ENCODE assay signal across 1 cellular context in the genomic region with DNA sequence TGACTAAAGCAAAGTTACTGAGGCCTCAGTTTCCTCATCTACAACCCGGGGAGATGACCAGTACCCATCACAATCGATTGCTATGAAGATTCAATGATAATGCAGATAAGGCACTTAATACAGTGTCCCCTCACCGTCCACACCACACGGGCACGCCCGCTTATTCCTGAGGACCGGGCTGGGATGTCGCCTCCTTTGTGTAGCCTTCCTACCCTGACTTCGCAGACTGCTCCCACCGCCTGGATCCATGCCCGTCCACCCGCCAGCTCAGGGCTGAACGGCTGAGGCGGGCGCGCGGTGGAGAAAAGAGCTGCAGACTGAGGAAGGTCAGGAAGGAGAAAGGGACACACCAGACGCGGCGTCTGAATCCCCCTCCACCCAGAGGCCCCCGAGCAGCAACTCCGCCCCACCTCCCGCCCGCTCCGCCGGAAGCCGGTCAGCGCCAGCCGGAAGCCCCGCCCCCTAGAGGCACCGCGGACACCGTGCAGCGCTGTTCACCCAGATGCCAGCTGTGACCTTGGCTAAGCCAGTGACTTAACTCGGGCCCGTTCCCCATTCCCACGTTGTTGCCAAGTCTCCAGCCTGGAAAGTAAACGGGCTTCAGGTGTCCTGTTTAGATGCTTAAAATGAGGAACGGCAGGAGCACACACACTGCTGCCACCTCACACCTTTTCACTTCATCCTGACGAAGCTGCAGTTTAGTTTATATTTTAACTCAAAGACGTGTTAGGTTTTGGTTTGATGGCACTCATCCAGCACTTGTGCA.
A peak's percentile ranks its signal among the peaks of the same experiment; 100 is the strongest.
TF ChIP-seq lines count a peak whose summit lies in the region.

Gene KRABD2 (minus strand): TSS at position 403 of the 766 bp plus-strand sequence.

TF ChIP-seq in GM12878, 131 proteins besides CTCF, POLR2A, EP300 and RAD21 (continued from another document and continues in another):
- TF ChIP-seq, protein P1, sequence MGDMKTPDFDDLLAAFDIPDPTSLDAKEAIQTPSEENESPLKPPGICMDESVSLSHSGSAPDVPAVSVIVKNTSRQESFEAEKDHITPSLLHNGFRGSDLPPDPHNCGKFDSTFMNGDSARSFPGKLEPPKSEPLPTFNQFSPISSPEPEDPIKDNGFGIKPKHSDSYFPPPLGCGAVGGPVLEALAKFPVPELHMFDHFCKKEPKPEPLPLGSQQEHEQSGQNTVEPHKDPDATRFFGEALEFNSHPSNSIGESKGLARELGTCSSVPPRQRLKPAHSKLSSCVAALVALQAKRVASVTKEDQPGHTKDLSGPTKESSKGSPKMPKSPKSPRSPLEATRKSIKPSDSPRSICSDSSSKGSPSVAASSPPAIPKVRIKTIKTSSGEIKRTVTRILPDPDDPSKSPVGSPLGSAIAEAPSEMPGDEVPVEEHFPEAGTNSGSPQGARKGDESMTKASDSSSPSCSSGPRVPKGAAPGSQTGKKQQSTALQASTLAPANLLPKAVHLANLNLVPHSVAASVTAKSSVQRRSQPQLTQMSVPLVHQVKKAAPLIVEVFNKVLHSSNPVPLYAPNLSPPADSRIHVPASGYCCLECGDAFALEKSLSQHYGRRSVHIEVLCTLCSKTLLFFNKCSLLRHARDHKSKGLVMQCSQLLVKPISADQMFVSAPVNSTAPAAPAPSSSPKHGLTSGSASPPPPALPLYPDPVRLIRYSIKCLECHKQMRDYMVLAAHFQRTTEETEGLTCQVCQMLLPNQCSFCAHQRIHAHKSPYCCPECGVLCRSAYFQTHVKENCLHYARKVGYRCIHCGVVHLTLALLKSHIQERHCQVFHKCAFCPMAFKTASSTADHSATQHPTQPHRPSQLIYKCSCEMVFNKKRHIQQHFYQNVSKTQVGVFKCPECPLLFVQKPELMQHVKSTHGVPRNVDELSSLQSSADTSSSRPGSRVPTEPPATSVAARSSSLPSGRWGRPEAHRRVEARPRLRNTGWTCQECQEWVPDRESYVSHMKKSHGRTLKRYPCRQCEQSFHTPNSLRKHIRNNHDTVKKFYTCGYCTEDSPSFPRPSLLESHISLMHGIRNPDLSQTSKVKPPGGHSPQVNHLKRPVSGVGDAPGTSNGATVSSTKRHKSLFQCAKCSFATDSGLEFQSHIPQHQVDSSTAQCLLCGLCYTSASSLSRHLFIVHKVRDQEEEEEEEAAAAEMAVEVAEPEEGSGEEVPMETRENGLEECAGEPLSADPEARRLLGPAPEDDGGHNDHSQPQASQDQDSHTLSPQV (IDR thresholded peaks at IDR 0.05): no peak
- TF ChIP-seq BCL11A (IDR thresholded peaks at IDR 0.05; ENCODE audit: low read depth, low read length) (no peak), SP1 (IDR thresholded peaks at IDR 0.05; ENCODE audit: low read depth, low read length) (no peak), PBX3 (IDR thresholded peaks at IDR 0.05; ENCODE audit: insufficient replicate concordance, low read depth, low read length) (peak; percentile 25), HCFC1 (IDR thresholded peaks at IDR 0.05; ENCODE audit: low read length) (peak; percentile 39), SPI1 (IDR thresholded peaks at IDR 0.05; ENCODE audit: borderline replicate concordance, insufficient read depth, low read depth, low read length) (no peak), TBL1XR1 (IDR thresholded peaks at IDR 0.05; ENCODE audit: low read depth, low read length) (no peak), MTA3 (IDR thresholded peaks at IDR 0.05; ENCODE audit: borderline replicate concordance, low read length) (peak; percentile 96; the same call in 1 of the 2 replicates), IKZF2 (IDR thresholded peaks at IDR 0.05) (peak in 1 of 2 experiments; percentile 11; a peak in 1 of 4 replicates), BCLAF1 (IDR thresholded peaks at IDR 0.05) (peak; percentile 63; the same call in 1 of the 2 replicates), CEBPB (IDR thresholded peaks at IDR 0.05; ENCODE audit: borderline replicate concordance in 1 of 2, low read depth in 2 of 2, low read length in 2 of 2) (no peak), TCF3 (IDR thresholded peaks at IDR 0.05; ENCODE audit: borderline replicate concordance, insufficient read depth, low read depth, low read length) (peak; percentile 81), TARDBP (IDR thresholded peaks at IDR 0.05; ENCODE audit: borderline replicate concordance) (peak; percentile 44; the same call in 1 of the 2 replicates), PML (IDR thresholded peaks at IDR 0.05; ENCODE audit: low read length) (peak; percentile 95), JUND (IDR thresholded peaks at IDR 0.05; ENCODE audit: low read depth, low read length) (no peak), BACH1 (IDR thresholded peaks at IDR 0.05; ENCODE audit: borderline replicate concordance) (peak; percentile 85), MLLT1 (IDR thresholded peaks at IDR 0.05) (no peak; the same call in 1 of the 2 replicates), MXI1 (IDR thresholded peaks at IDR 0.05; ENCODE audit: low read depth, low read length) (no peak), TAF1 (IDR thresholded peaks at IDR 0.05; ENCODE audit: borderline replicate concordance, low read depth, low read length) (peak; percentile 80), DPF2 (IDR thresholded peaks at IDR 0.05) (0 out of 2 replicates have a peak, but pooled peaks have one; percentile 5), ESRRA (IDR thresholded peaks at IDR 0.05; ENCODE audit: low read length) (peak; percentile 95), NFYA (IDR thresholded peaks at IDR 0.05; ENCODE audit: borderline replicate concordance, low read depth, low read length) (no peak), HDGF (IDR thresholded peaks at IDR 0.05) (peak; percentile 80; the same call in 1 of the 2 replicates), RELA (IDR thresholded peaks at IDR 0.05; ENCODE audit: borderline replicate concordance, partially characterized antibody) (peak; percentile 10), MAX (IDR thresholded peaks at IDR 0.05; ENCODE audit: low read depth, low read length) (peak; percentile 44; the same call in 1 of the 2 replicates), YY1 (IDR thresholded peaks at IDR 0.05; ENCODE audit: low read depth, low read length) (peak; percentile 50; the same call in 1 of the 2 replicates), NRF1 (conservative IDR thresholded peaks at IDR 0.05; ENCODE audit: low read depth, low read length) (no peak), TCF12 (IDR thresholded peaks at IDR 0.05; ENCODE audit: low read depth, low read length) (peak; percentile 80), RCOR1 (conservative IDR thresholded peaks at IDR 0.05; ENCODE audit: low read depth, low read length) (no peak), NFIC (IDR thresholded peaks at IDR 0.05; ENCODE audit: low read depth, low read length) (0 out of 2 replicates have a peak, but pooled peaks have one; percentile 49), CREB1 (IDR thresholded peaks at IDR 0.05; ENCODE audit: low read depth) (no peak; the same call in none of the 2 replicates), SIX5 (IDR thresholded peaks at IDR 0.05; ENCODE audit: low read depth, low read length, severe bottlenecking) (no peak), BCL3 (IDR thresholded peaks at IDR 0.05; ENCODE audit: borderline replicate concordance, insufficient read depth, low read depth, low read length, poor library complexity, severe bottlenecking) (peak; percentile 99), ZNF207 (IDR thresholded peaks at IDR 0.05; ENCODE audit: borderline replicate concordance) (peak; percentile 38; the same call in 1 of the 2 replicates), PAX8 (IDR thresholded peaks at IDR 0.05) (no peak), GABPA (IDR thresholded peaks at IDR 0.05; ENCODE audit: low read depth) (peak; percentile 90), MTA2 (IDR thresholded peaks at IDR 0.05; ENCODE audit: low read depth) (no peak), CREM (IDR thresholded peaks at IDR 0.05; ENCODE audit: low read depth) (0 out of 2 replicates have a peak, but pooled peaks have one; percentile 35)
- TF ChIP-seq, protein P2, sequence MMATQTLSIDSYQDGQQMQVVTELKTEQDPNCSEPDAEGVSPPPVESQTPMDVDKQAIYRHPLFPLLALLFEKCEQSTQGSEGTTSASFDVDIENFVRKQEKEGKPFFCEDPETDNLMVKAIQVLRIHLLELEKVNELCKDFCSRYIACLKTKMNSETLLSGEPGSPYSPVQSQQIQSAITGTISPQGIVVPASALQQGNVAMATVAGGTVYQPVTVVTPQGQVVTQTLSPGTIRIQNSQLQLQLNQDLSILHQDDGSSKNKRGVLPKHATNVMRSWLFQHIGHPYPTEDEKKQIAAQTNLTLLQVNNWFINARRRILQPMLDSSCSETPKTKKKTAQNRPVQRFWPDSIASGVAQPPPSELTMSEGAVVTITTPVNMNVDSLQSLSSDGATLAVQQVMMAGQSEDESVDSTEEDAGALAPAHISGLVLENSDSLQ (IDR thresholded peaks at IDR 0.05): peak; percentile 33; the same call in 1 of the 2 replicates
- TF ChIP-seq, protein P3, sequence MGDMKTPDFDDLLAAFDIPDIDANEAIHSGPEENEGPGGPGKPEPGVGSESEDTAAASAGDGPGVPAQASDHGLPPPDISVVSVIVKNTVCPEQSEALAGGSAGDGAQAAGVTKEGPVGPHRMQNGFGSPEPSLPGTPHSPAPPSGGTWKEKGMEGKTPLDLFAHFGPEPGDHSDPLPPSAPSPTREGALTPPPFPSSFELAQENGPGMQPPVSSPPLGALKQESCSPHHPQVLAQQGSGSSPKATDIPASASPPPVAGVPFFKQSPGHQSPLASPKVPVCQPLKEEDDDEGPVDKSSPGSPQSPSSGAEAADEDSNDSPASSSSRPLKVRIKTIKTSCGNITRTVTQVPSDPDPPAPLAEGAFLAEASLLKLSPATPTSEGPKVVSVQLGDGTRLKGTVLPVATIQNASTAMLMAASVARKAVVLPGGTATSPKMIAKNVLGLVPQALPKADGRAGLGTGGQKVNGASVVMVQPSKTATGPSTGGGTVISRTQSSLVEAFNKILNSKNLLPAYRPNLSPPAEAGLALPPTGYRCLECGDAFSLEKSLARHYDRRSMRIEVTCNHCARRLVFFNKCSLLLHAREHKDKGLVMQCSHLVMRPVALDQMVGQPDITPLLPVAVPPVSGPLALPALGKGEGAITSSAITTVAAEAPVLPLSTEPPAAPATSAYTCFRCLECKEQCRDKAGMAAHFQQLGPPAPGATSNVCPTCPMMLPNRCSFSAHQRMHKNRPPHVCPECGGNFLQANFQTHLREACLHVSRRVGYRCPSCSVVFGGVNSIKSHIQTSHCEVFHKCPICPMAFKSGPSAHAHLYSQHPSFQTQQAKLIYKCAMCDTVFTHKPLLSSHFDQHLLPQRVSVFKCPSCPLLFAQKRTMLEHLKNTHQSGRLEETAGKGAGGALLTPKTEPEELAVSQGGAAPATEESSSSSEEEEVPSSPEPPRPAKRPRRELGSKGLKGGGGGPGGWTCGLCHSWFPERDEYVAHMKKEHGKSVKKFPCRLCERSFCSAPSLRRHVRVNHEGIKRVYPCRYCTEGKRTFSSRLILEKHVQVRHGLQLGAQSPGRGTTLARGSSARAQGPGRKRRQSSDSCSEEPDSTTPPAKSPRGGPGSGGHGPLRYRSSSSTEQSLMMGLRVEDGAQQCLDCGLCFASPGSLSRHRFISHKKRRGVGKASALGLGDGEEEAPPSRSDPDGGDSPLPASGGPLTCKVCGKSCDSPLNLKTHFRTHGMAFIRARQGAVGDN (IDR thresholded peaks at IDR 0.05): peak; percentile 89
